ENCODE assay signal across 21 cellular contexts in the genomic region with DNA sequence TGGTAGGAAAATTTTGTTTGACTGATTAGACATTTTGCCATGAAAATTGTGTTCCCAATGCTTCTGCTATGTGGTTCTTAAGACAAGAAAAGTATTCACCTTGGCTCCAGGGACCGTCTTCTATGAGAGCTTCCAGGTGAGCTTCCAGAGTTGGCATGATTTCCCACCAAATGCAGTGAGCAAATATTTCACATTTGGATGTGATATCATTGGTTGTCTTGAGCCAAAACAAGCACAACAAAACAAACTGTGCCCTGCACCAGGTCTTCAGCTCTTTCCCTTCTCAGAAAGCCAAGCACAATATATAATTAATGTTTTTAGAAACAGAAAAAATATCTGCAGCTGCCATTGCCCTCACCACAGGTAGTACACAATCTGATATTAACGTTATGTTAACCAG.
"Had no signal": no experiment of that assay in that cellular context is flagged by ENCODE, and none has a peak within 500 bp of the region (broad histone marks: within the 10 kb centered on the region; RNA-seq: fewer than 3 reads in every experiment).

No MANE protein-coding gene starts in this region.

- ATAC-seq: activated naive CD4-positive, alpha-beta T cell treated with anti-CD3 and anti-CD28 coated beads, Interleukin-2, amount 50 U/mL, for 72 hours; activated T-cell treated with anti-CD3 and anti-CD28 coated beads, Interleukin-2, amount 50 U/mL, for 72 hours; esophagus mucosa; gastroesophageal sphincter; heart left ventricle; left ventricle myocardium superior; mucosa of descending colon had no signal

- H3K4me1 ChIP-seq: adrenal gland, gastroesophageal sphincter, right atrium auricular region, tibial artery had no signal

- H3K4me3 ChIP-seq: adrenal gland, gastroesophageal sphincter, heart left ventricle, mucosa of descending colon, right atrium auricular region, tibial artery had no signal

- DNase-seq: activated CD4-positive, alpha-beta T cell treated with anti-CD3 and anti-CD28 coated beads for 1 hour; activated gamma-delta T cell treated with Interleukin-2 at 50 U/mL for 16 hours; activated T-cell treated with anti-CD3 and anti-CD28 coated beads, Interleukin-2, amount 50 U/mL, for 72 hours; adrenal gland; effector CD8-positive, alpha-beta T cell; heart left ventricle; kidney; left ventricle myocardium superior; mucosa of descending colon; naive B cell; stimulated activated CD4-positive, alpha-beta T cell treated with anti-CD3 and anti-CD28 coated beads, Interleukin-2, amount 100 ng/mL, for 24 hours; stimulated activated naive CD4-positive, alpha-beta T cell treated with Interleukin-2 at 50 U/mL for 16 hours; substantia nigra; tibial artery; WERI-Rb-1 had no signal

- H3K36me3 ChIP-seq: adrenal gland, gastroesophageal sphincter, heart left ventricle, right atrium auricular region, tibial artery, WERI-Rb-1 had no signal

- H3K27me3 ChIP-seq: adrenal gland, gastroesophageal sphincter, heart left ventricle, right atrium auricular region, tibial artery had no signal

- H3K9me3 ChIP-seq: adrenal gland, tibial artery had no signal

- H3K27ac ChIP-seq: adrenal gland, gastroesophageal sphincter, heart left ventricle, right atrium auricular region, tibial artery, WERI-Rb-1 had no signal

- FAIRE-seq: astrocyte, kidney, urothelium cell line had no signal
